8 cellular contexts compared by ENCODE assay signal in genomic region chr7:78134256-78134655, GRCh38.
A peak's percentile ranks its signal among the peaks of the same experiment; 100 is the strongest.
DNase-seq lines count a peak whose midpoint lies in the region; ATAC-seq and TF ChIP-seq lines count a peak whose summit lies in the region.

No MANE protein-coding gene starts in this region.

- TF ChIP-seq EP300 in upper lobe of left lung (IDR thresholded peaks at IDR 0.05), result no peak

- H3K36me3 Mint-ChIP-seq in osteocyte (ENCODE audit: unreplicated experiment), result no peaks in the 10 kb centered on the region

- ATAC-seq in upper lobe of left lung (ENCODE audit: low FRiP score in 2 of 2), result no peak
- ATAC-seq in GM18873 (IDR thresholded peaks at IDR 0.05; ENCODE audit: low FRiP score, unreplicated experiment), result no peak

- H3K27me3 ChIP-seq in upper lobe of left lung, result no peaks in the 10 kb centered on the region

- peaks cover 2% of the 10 kb centered on the region for H3K27me3 Mint-ChIP-seq in osteocyte (ENCODE audit: unreplicated experiment)

- no peak for TF ChIP-seq POLR2A in upper lobe of left lung (IDR thresholded peaks at IDR 0.05)

- H3K9me3 ChIP-seq in upper lobe of left lung, result no peaks in the 10 kb centered on the region

- H3K4me1 Mint-ChIP-seq in osteocyte (ENCODE audit: unreplicated experiment), result no peaks in the 10 kb centered on the region

- no peak overlapping the region for H3K4me3 ChIP-seq in upper lobe of left lung

- H3K27ac Mint-ChIP-seq in osteocyte (ENCODE audit: unreplicated experiment), result no peak overlapping the region

- peak; percentile 48 for DNase-seq in AG09319 (ENCODE audit: extremely low read depth, low read depth)
- peak; percentile 36 for DNase-seq in GM20000 (ENCODE audit: low spot score)
- peak; percentile 26 for DNase-seq in NCI-H345 (lab: John Stamatoyannopoulos, UW)
- DNase-seq in dedifferentiated amniotic fluid mesenchymal stem cell (ENCODE audit: extremely low spot score), result peak; percentile 62
- DNase-seq in osteocyte (ENCODE audit: extremely low spot score, unreplicated experiment), result no peak
- DNase-seq in upper lobe of left lung, result no peak
- DNase-seq in activated naive CD4-positive, alpha-beta T cell treated with Interleukin-2 at 50 U/mL for 16 hours, result no peak

- no peaks in the 10 kb centered on the region for H3K36me3 ChIP-seq in upper lobe of left lung

- H3K27ac ChIP-seq in upper lobe of left lung, result no peak overlapping the region

- H3K4me3 Mint-ChIP-seq in osteocyte (ENCODE audit: unreplicated experiment), result no peak overlapping the region

- no peaks in the 10 kb centered on the region for H3K9me3 Mint-ChIP-seq in osteocyte (ENCODE audit: unreplicated experiment)

- H3K4me1 ChIP-seq in upper lobe of left lung, result no peaks in the 10 kb centered on the region

- peak; percentile 63 for TF ChIP-seq CTCF in AG09319 (IDR thresholded peaks at IDR 0.05; ENCODE audit: low read depth, low read length)
- TF ChIP-seq CTCF in GM20000 (IDR thresholded peaks at IDR 0.05; ENCODE audit: extremely low read depth, missing control alignments), result peak; percentile 13
- TF ChIP-seq CTCF in osteocyte (IDR thresholded peaks at IDR 0.05), result peak; percentile 51
- peak in 3 of 6 experiments; percentile 20 to 48 (median 32) for TF ChIP-seq CTCF in upper lobe of left lung (IDR thresholded peaks at IDR 0.05)

- 44 to 50% methylated on average over 2 of the region's 2 CpGs for WGBS in upper lobe of left lung, 2 donors

Comparison
In these comparisons a context has a peak if more than half of its experiments do, and no peak if none do; other contexts are left out.
1. DNase-seq: peak in AG09319 (single experiment), GM20000 (single experiment), NCI-H345 (single experiment) and dedifferentiated amniotic fluid mesenchymal stem cell (single experiment); none in osteocyte (single experiment), upper lobe of left lung (0 of 2) and activated naive CD4-positive, alpha-beta T cell treated with Interleukin-2 at 50 U/mL for 16 hours (single experiment).